13 cellular contexts compared by ENCODE assay signal in genomic region chr11:47593492-47593933, GRCh38. TPM values are rescaled to one million over a fixed set of nuclear protein-coding genes. Genes with fewer than 3 reads are reported as not detected.
DNase-seq lines count a peak whose midpoint lies in the region; ATAC-seq and TF ChIP-seq lines count a peak whose summit lies in the region.
"Had no signal": no experiment of that assay in that cellular context is flagged by ENCODE, and none has a peak within 500 bp of the region (broad histone marks: within the 10 kb centered on the region; RNA-seq: fewer than 3 reads in every experiment).

No MANE protein-coding gene starts in this region.

- DNase-seq in cerebellum (ENCODE audit: low spot score): peak; percentile 31
- DNase-seq in ovary: no peak
- DNase-seq in stimulated activated CD8-positive, alpha-beta memory T cell treated with anti-CD3 and anti-CD28 coated beads, Interleukin-4, amount 100 ng/mL, for 48 hours: no peak
- no peak for DNase-seq in left colon
- DNase-seq: activated CD8-positive, alpha-beta T cell treated with anti-CD3 and anti-CD28 coated beads for 36 hours; hippocampal formation; NCI-H2029 treated with DMSO at 0.1 percent for 48 hours; T-helper 2 cell had no signal

- no peak for TF ChIP-seq POLR2A in ovary (IDR thresholded peaks at IDR 0.05)

- peak overlapping the region; percentile 72 for H3K4me3 ChIP-seq in ACC112 (ENCODE audit: low read depth, low read length)
- peak overlapping the region; percentile 77 for H3K4me3 ChIP-seq in HUES48 (ENCODE audit: low read depth, low read length)
- H3K4me3 ChIP-seq in mesodermal cell (ENCODE audit: extremely low read depth, insufficient read depth, low read length, poor library complexity, severe bottlenecking): peak overlapping the region; percentile 42
- no peak overlapping the region for H3K4me3 ChIP-seq in ovary

- ATAC-seq in left colon: no peak
- ATAC-seq in HG03520 (IDR thresholded peaks at IDR 0.05; ENCODE audit: unreplicated experiment): no peak
- ATAC-seq: activated CD8-positive, alpha-beta T cell treated with anti-CD3 and anti-CD28 coated beads for 36 hours had no signal

- H3K9ac ChIP-seq in HUES48 (ENCODE audit: low read depth, low read length): no peak overlapping the region

- no peak overlapping the region for H2AFZ ChIP-seq in ACC112 (ENCODE audit: low read length, unreplicated experiment)

- H3K27me3 ChIP-seq in ACC112 (ENCODE audit: insufficient read depth, low read length): peaks cover 42% of the 10 kb centered on the region
- peaks cover 49% of the 10 kb centered on the region for H3K27me3 ChIP-seq in HUES48 (ENCODE audit: control insufficient read depth, insufficient read depth, low read length)
- H3K27me3 ChIP-seq in ovary: no peaks in the 10 kb centered on the region

- H3K27ac ChIP-seq in ACC112 (ENCODE audit: low read depth, low read length) (no peak overlapping the region), HUES48 (ENCODE audit: low read depth, low read length) (no peak overlapping the region), mesodermal cell (ENCODE audit: low read depth, low read length, severe bottlenecking) (no peak overlapping the region), ovary (no peak overlapping the region)
- H3K27ac ChIP-seq: C4-2B had no signal

- no peaks in the 10 kb centered on the region for H3K36me3 ChIP-seq in ACC112 (ENCODE audit: insufficient read depth, low read length)
- H3K36me3 ChIP-seq in HUES48 (ENCODE audit: control insufficient read depth, insufficient read depth, low read length): no peaks in the 10 kb centered on the region
- H3K36me3 ChIP-seq in mesodermal cell (ENCODE audit: control insufficient read depth, insufficient read depth, low read length): no peaks in the 10 kb centered on the region
- no peaks in the 10 kb centered on the region for H3K36me3 ChIP-seq in ovary

- peaks cover 7% of the 10 kb centered on the region for H3K4me1 ChIP-seq in ACC112 (ENCODE audit: control insufficient read depth, insufficient read depth, low read length, unreplicated experiment)
- peaks cover 8% of the 10 kb centered on the region; the same call in 1 of the 2 replicates for H3K4me1 ChIP-seq in HUES48 (ENCODE audit: control insufficient read depth, insufficient read depth, low read length)
- peaks cover 5% of the 10 kb centered on the region for H3K4me1 ChIP-seq in mesodermal cell (ENCODE audit: control insufficient read depth, insufficient read depth, low read length, poor library complexity, severe bottlenecking)
- H3K4me1 ChIP-seq in ovary (ENCODE audit: insufficient read depth): peaks cover 11% of the 10 kb centered on the region

- H3K79me2 ChIP-seq in ACC112 (ENCODE audit: control insufficient read depth, insufficient read depth, low read length, unreplicated experiment): no peaks in the 10 kb centered on the region

- 0 to 7% methylated on average over 3 to 4 of the region's 6 CpGs for WGBS in mesodermal cell (ENCODE audit: insufficient coverage in 2 of 2), 2 experiments
- 5 to 14% (median 8%) methylated on average over 6 of the region's 6 CpGs for WGBS in ovary, 3 donors

- TF ChIP-seq CTCF in ovary (IDR thresholded peaks at IDR 0.05): no peak

- intact Hi-C loops in ovary (cut with DNase I): no loop called here
- intact Hi-C loops in left colon (cut with DNase I, micrococcal nuclease): no loop called here

- TF ChIP-seq EP300 in ovary (IDR thresholded peaks at IDR 0.05): no peak

- H3K9me3 ChIP-seq in HUES48 (ENCODE audit: control insufficient read depth, insufficient read depth, low read length): no peaks in the 10 kb centered on the region
- H3K9me3 ChIP-seq in mesodermal cell (ENCODE audit: control insufficient read depth, low read length): no peaks in the 10 kb centered on the region
- no peaks in the 10 kb centered on the region for H3K9me3 ChIP-seq in ovary

RNA-seq across cellular contexts. Expression of gene C1QTNF4, which starts 0.7 kb away (rescaled TPM):
- total RNA-seq in cerebellum (17.7 TPM), ovary (10 to 100 TPM in 6 of 7 donors, 1 to 10 TPM in 1; 9.1 to 29.6 (median 14.8) TPM), left colon (under 1 TPM; 0.34 to 0.53 TPM)
- polyA plus RNA-seq in mesodermal cell (2013, experiment 1 of 2): 6.3 TPM
- polyA plus RNA-seq in mesodermal cell (2013, experiment 2 of 2): 2.7 TPM
- polyA plus RNA-seq in ovary: 10 to 100 TPM in 1 of 2 donors, not detected in 1; 22.2 TPM

RNA-seq across cellular contexts. Expression of gene FAM180B, which starts 7.0 kb away (rescaled TPM):
- total RNA-seq in cerebellum: not detected
- not detected for polyA plus RNA-seq in mesodermal cell (2013, experiment 1 of 2)
- polyA plus RNA-seq in mesodermal cell (2013, experiment 2 of 2): not detected
- total RNA-seq in ovary: not detected
- polyA plus RNA-seq in ovary: under 1 TPM in 1 of 2 donors, not detected in 1; 0.62 TPM
- total RNA-seq in left colon: under 1 TPM in 1 of 2 donors, not detected in 1; 0.42 TPM
- total RNA-seq: activated CD8-positive, alpha-beta T cell treated with anti-CD3 and anti-CD28 coated beads for 36 hours had no signal

RNA-seq across cellular contexts. Expression of gene NDUFS3, which starts 14.6 kb away (rescaled TPM):
- total RNA-seq in cerebellum: 34.6 TPM
- polyA plus RNA-seq in mesodermal cell (2013, experiment 1 of 2): 129 TPM
- 91.7 TPM for polyA plus RNA-seq in mesodermal cell (2013, experiment 2 of 2)
- 10 to 100 TPM; 40.8 to 73.2 (median 60.2) TPM for total RNA-seq in ovary
- 10 to 100 TPM; 61.4 to 76.9 TPM for polyA plus RNA-seq in ovary
- 100 to 1,000 TPM; 180 to 246 TPM for total RNA-seq in left colon

RNA-seq across cellular contexts. Expression of gene KBTBD4, which starts 14.7 kb away (rescaled TPM):
- total RNA-seq in cerebellum (24.4 TPM), ovary (10 to 100 TPM; 14.4 to 21.6 (median 17.9) TPM), left colon (10 to 100 TPM; 11.7 to 14.9 TPM)
- 11.2 TPM for polyA plus RNA-seq in mesodermal cell (2013, experiment 1 of 2)
- 9.7 TPM for polyA plus RNA-seq in mesodermal cell (2013, experiment 2 of 2)
- polyA plus RNA-seq in ovary: 10 to 100 TPM; 19.3 to 23.5 TPM

RNA-seq across cellular contexts. Expression of gene PTPMT1, which starts 28.1 kb away (rescaled TPM):
- 19.7 TPM for total RNA-seq in cerebellum
- polyA plus RNA-seq in mesodermal cell (2013, experiment 1 of 2): 61.2 TPM
- polyA plus RNA-seq in mesodermal cell (2013, experiment 2 of 2): 51.3 TPM
- 100 to 1,000 TPM in 1 of 7 donors, 10 to 100 TPM in 6; 33.8 to 103 (median 36.7) TPM for total RNA-seq in ovary
- polyA plus RNA-seq in ovary: 10 to 100 TPM; 51.0 to 60.7 TPM
- total RNA-seq in left colon: 10 to 100 TPM; 28.9 to 29.5 TPM

Comparison
In these comparisons a context has a peak if more than half of its experiments do, and no peak if none do; other contexts are left out.
1. RNA of gene C1QTNF4, which starts 0.7 kb away (total RNA-seq): 17.7 TPM in cerebellum (single experiment) and 9.1 to 29.6 TPM in ovary; 0.34 to 0.53 TPM in left colon; every median in the first group is over 4 times any median in the second.